ENCODE assay signal across 9 cellular contexts in genomic region chr17:64326420-64327054, GRCh38.
A peak's percentile ranks its signal among the peaks of the same experiment; 100 is the strongest.
DNase-seq lines count a peak whose midpoint lies in the region; ATAC-seq and TF ChIP-seq lines count a peak whose summit lies in the region.
"Had no signal": no experiment of that assay in that cellular context is flagged by ENCODE, and none has a peak within 500 bp of the region (broad histone marks: within the 10 kb centered on the region; RNA-seq: fewer than 3 reads in every experiment).

No MANE protein-coding gene starts in this region.

- no peaks in the 10 kb centered on the region for H3K9me3 ChIP-seq in hepatocyte (ENCODE audit: low read depth)

- peak; percentile 80 to 81 for ATAC-seq in naive B cell (ENCODE audit: low read depth in 2 of 2)
- no peak for ATAC-seq in GM21360 (IDR thresholded peaks at IDR 0.05; ENCODE audit: unreplicated experiment)

- H3K4me2 ChIP-seq in hepatocyte, result no peak overlapping the region

- DNase-seq in AG10803 (ENCODE audit: low read depth), result peak; percentile 39
- peak; percentile 98 for DNase-seq in NOMO-1 treated with DMSO at 0.1 percent for 48 hours (lab: John Stamatoyannopoulos, UW; ENCODE audit: unreplicated experiment)
- DNase-seq in dermis blood vessel endothelial cell, result peak; percentile 71
- DNase-seq in naive B cell, result peak; percentile 31
- DNase-seq in hepatocyte (ENCODE audit: low spot score), result no peak
- DNase-seq in DMS114 treated with DMSO at 0.1 percent for 48 hours (lab: John Stamatoyannopoulos, UW; ENCODE audit: unreplicated experiment), result no peak
- no peak for DNase-seq in 8988T
- DNase-seq: RPMI8226 had no signal

- no peaks in the 10 kb centered on the region for H3K27me3 Mint-ChIP-seq in naive B cell

- no peaks in the 10 kb centered on the region for H4K20me1 ChIP-seq in hepatocyte (ENCODE audit: insufficient read depth, poor library complexity, severe bottlenecking)

- H3K36me3 ChIP-seq in hepatocyte (replicated peaks; ENCODE audit: insufficient read depth, low read depth), result no peaks in the 10 kb centered on the region

- peaks cover 9% of the 10 kb centered on the region for H3K4me1 ChIP-seq in hepatocyte (ENCODE audit: insufficient read depth)

- peak overlapping the region in 6 of 8 donors; percentile 25 to 82 (median 61) for H3K4me3 Mint-ChIP-seq in naive B cell

- TF ChIP-seq CTCF in AG10803 (conservative IDR thresholded peaks at IDR 0.05; ENCODE audit: low read length) (no peak), hepatocyte (IDR thresholded peaks at IDR 0.05; ENCODE audit: poor library complexity) (no peak)

- H3K27me3 ChIP-seq in hepatocyte, result no peaks in the 10 kb centered on the region

- H3K4me3 ChIP-seq in AG10803 (ENCODE audit: low read length), result no peak overlapping the region
- no peak overlapping the region for H3K4me3 ChIP-seq in hepatocyte

- H3K4me1 Mint-ChIP-seq in naive B cell, result peaks cover 43 to 56% (median 45%) of the 10 kb centered on the region in 3 donors

- no peaks in the 10 kb centered on the region for H3K9me2 ChIP-seq in hepatocyte (replicated peaks; ENCODE audit: insufficient read depth)

- 89% methylated on average over 7 of the region's 7 CpGs for WGBS in hepatocyte (ENCODE audit: low lambda C conversion rate, missing lambda C conversion rate)

- H3K9me3 Mint-ChIP-seq in naive B cell, result no peaks in the 10 kb centered on the region

- peak overlapping the region in 2 of 6 donors; percentile 63 to 83 for H3K27ac Mint-ChIP-seq in naive B cell

- peaks cover 14% of the 10 kb centered on the region in 2 donors for H3K36me3 Mint-ChIP-seq in naive B cell

- H2AFZ ChIP-seq in hepatocyte, result no peak overlapping the region

- no peak overlapping the region for H3K27ac ChIP-seq in hepatocyte

- H3K79me2 ChIP-seq in hepatocyte, result no peaks in the 10 kb centered on the region

Comparison
In these comparisons a context has a peak if more than half of its experiments do, and no peak if none do; other contexts are left out.
1. DNase-seq: peak in AG10803 (single experiment), NOMO-1 treated with DMSO at 0.1 percent for 48 hours (single experiment), dermis blood vessel endothelial cell (single experiment) and naive B cell (single experiment); none in hepatocyte (single experiment), DMS114 treated with DMSO at 0.1 percent for 48 hours (single experiment) and 8988T (single experiment).